14 cellular contexts compared by ENCODE assay signal in genomic region chr7:39458346-39458745, GRCh38.
DNase-seq lines count a peak whose midpoint lies in the region; ATAC-seq and TF ChIP-seq lines count a peak whose summit lies in the region.
"Had no signal": no experiment of that assay in that cellular context is flagged by ENCODE, and none has a peak within 500 bp of the region (broad histone marks: within the 10 kb centered on the region; RNA-seq: fewer than 3 reads in every experiment).

No MANE protein-coding gene starts in this region.

- intact Hi-C loops in sigmoid colon (cut with DNase I) = no loop called here

- H3K36me3 ChIP-seq in sigmoid colon (no peaks in the 10 kb centered on the region), MM.1S (replicated peaks; ENCODE audit: insufficient read depth, low read length) (no peaks in the 10 kb centered on the region)

- no peaks in the 10 kb centered on the region for H4K20me1 ChIP-seq in MM.1S (ENCODE audit: insufficient read depth, low read length)

- no peak overlapping the region for H3K9ac ChIP-seq in MM.1S (ENCODE audit: low read length)

- no peaks in the 10 kb centered on the region for H3K9me2 ChIP-seq in MM.1S (replicated peaks; ENCODE audit: insufficient read depth, low read length)

- ATAC-seq in HG03565 (IDR thresholded peaks at IDR 0.05; ENCODE audit: unreplicated experiment) (no peak), HG03521 (IDR thresholded peaks at IDR 0.05; ENCODE audit: unreplicated experiment) (no peak), esophagus mucosa (no peak)
- ATAC-seq: T-helper 17 cell had no signal

- TF ChIP-seq EP300 in sigmoid colon (IDR thresholded peaks at IDR 0.05) = no peak

- H3K27me3 ChIP-seq in sigmoid colon (no peaks in the 10 kb centered on the region), MM.1S (replicated peaks; ENCODE audit: insufficient read depth, low read length) (no peaks in the 10 kb centered on the region)

- no peak for TF ChIP-seq POLR2A in sigmoid colon (IDR thresholded peaks at IDR 0.05)

- no peaks in the 10 kb centered on the region for H3F3A ChIP-seq in MM.1S (ENCODE audit: insufficient read depth, low read length)

- H3K79me2 ChIP-seq in MM.1S (ENCODE audit: low read length) = no peaks in the 10 kb centered on the region

- H3K4me2 ChIP-seq in MM.1S (ENCODE audit: low read depth, low read length) = no peak overlapping the region

- no peak overlapping the region for H2AFZ ChIP-seq in MM.1S (ENCODE audit: low read length)

- no peaks in the 10 kb centered on the region for H3K4me1 ChIP-seq in sigmoid colon
- no peaks in the 10 kb centered on the region for H3K4me1 ChIP-seq in MM.1S (ENCODE audit: low read length)

- H3K27ac ChIP-seq in sigmoid colon (no peak overlapping the region), MM.1S (ENCODE audit: low read length) (no peak overlapping the region)

- DNase-seq in AG10803 (ENCODE audit: low read depth) (peak; percentile 11), NCI-H69 (lab: John Stamatoyannopoulos, UW) (peak; percentile 72), fibroblast of mammary gland (ENCODE audit: low read depth) (peak; percentile 6), sigmoid colon (no peak), MM.1S (no peak)
- DNase-seq: activated CD4-positive, alpha-beta T cell treated with anti-CD3 and anti-CD28 coated beads for 48 hours; activated T-cell treated with anti-CD3 and anti-CD28 coated beads, Interleukin-2, amount 50 U/mL, for 1 hour; KBM-7; NCI-H1417 treated with DMSO at 0.1 percent for 48 hours; NCI-H510A; T-helper 17 cell had no signal

- H3K9me3 ChIP-seq in sigmoid colon (no peaks in the 10 kb centered on the region), MM.1S (replicated peaks; ENCODE audit: insufficient read depth, low read length) (no peaks in the 10 kb centered on the region)

- WGBS in sigmoid colon, 2 donors = 30 to 61% methylated on average over 11 of the region's 11 CpGs

- H3K4me3 ChIP-seq in AG10803 (ENCODE audit: low read length) (peak overlapping the region; percentile 43), fibroblast of mammary gland (ENCODE audit: control insufficient read depth, low read depth, low read length) (peak overlapping the region; percentile 35), sigmoid colon (peak overlapping the region in 3 of 4 donors; percentile 3 to 16 (median 14)), MM.1S (ENCODE audit: low read length) (no peak overlapping the region)

- TF ChIP-seq CTCF in AG10803 (conservative IDR thresholded peaks at IDR 0.05; ENCODE audit: low read length) = no peak
- no peak for TF ChIP-seq CTCF in fibroblast of mammary gland (conservative IDR thresholded peaks at IDR 0.05; ENCODE audit: control insufficient read depth, insufficient read depth, low read depth, low read length)
- TF ChIP-seq CTCF in sigmoid colon (IDR thresholded peaks at IDR 0.05) = no peak
- TF ChIP-seq CTCF in MM.1S (IDR thresholded peaks at IDR 0.05; ENCODE audit: low read length) = no peak

Comparison
In these comparisons a context has a peak if more than half of its experiments do, and no peak if none do; other contexts are left out.
1. DNase-seq: peak in AG10803 (single experiment), NCI-H69 (single experiment) and fibroblast of mammary gland (single experiment); none in sigmoid colon (single experiment) and MM.1S (single experiment).